ENCODE assay signal across 31 cellular contexts in the genomic region with DNA sequence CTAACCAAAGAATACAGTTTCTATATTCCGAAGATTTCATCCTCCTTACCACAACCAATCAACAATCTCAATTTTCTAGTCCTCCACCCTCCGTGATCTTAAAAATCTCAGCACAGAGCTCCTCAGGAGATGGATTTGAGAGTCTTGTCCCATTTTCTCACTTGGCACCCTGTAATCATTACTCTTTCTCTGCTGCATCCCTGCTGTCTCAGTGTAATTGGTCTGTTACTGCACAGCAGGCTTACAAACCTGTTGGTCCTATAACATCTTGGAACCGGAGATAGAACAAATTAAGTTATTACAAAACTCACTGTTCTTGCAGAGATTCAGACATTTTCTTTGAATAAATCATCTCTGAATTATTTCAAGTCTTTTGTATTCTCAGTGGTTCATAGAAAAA.
"Had no signal": no experiment of that assay in that cellular context is flagged by ENCODE, and none has a peak within 500 bp of the region (broad histone marks: within the 10 kb centered on the region; RNA-seq: fewer than 3 reads in every experiment).

No MANE protein-coding gene starts in this region.

- H3K36me3 ChIP-seq: adrenal gland, brain microvascular endothelial cell had no signal

- H3K4me3 Mint-ChIP-seq: activated B cell treated with CpG ODN at 0.5 μM for 24 hours; activated CD4-positive, alpha-beta memory T cell treated with anti-CD3 and anti-CD28 coated beads for 36 hours; activated CD4-positive, alpha-beta T cell treated with anti-CD3 and anti-CD28 coated beads, Interleukin-2, amount 10 ng/mL, durations not matched to agents 24 days and 14 days; activated CD8-positive, alpha-beta T cell treated with anti-CD3 and anti-CD28 coated beads for 36 hours; activated naive CD4-positive, alpha-beta T cell treated with anti-CD3 and anti-CD28 coated beads for 36 hours; activated naive CD8-positive, alpha-beta T cell treated with anti-CD3 and anti-CD28 coated beads for 36 hours; T-helper 1 cell treated with Interleukin-12 subunit alpha and Interleukin-12 subunit beta and Interleukin-4 antibody, amounts not matched to agents 30 μg/mL and 1 μg/mL, for 36 hours; T-helper 2 cell treated with Interferon-gamma antibody and Interleukin-4, amounts not matched to agents 5 μg/mL and 100 μg/mL, for 36 hours had no signal

- H3K27ac Mint-ChIP-seq: activated B cell treated with CpG ODN at 0.5 μM for 24 hours; activated CD4-positive, alpha-beta memory T cell treated with anti-CD3 and anti-CD28 coated beads for 36 hours; activated CD4-positive, alpha-beta T cell treated with anti-CD3 and anti-CD28 coated beads, Interleukin-2, amount 10 ng/mL, durations not matched to agents 24 days and 14 days; activated CD8-positive, alpha-beta T cell treated with anti-CD3 and anti-CD28 coated beads for 36 hours; activated naive CD4-positive, alpha-beta T cell treated with anti-CD3 and anti-CD28 coated beads for 36 hours; activated naive CD4-positive, alpha-beta T cell treated with anti-CD3 and anti-CD28 coated beads, Interleukin-2, amount 50 U/mL, for 72 hours; activated naive CD8-positive, alpha-beta T cell treated with anti-CD3 and anti-CD28 coated beads for 36 hours; activated T-helper 2 cell treated with anti-CD3 and anti-CD28 coated beads, Interferon-gamma antibody, Interleukin-2, Interleukin-4, amounts not matched to agents 10 μg/mL and 5 μg/mL and 100 μg/mL, durations not matched to agents 14 hours and 24 hours and 36 hours; T-helper 1 cell treated with Interleukin-12 subunit alpha and Interleukin-12 subunit beta and Interleukin-4 antibody, amounts not matched to agents 30 μg/mL and 1 μg/mL, for 36 hours; T-helper 2 cell treated with Interferon-gamma antibody and Interleukin-4, amounts not matched to agents 5 μg/mL and 100 μg/mL, for 36 hours had no signal

- H3K4me1 Mint-ChIP-seq: activated B cell treated with CpG ODN at 0.5 μM for 24 hours; activated CD4-positive, alpha-beta T cell treated with anti-CD3 and anti-CD28 coated beads, Interleukin-2, amount 10 ng/mL, durations not matched to agents 24 days and 14 days; activated naive CD8-positive, alpha-beta T cell treated with anti-CD3 and anti-CD28 coated beads for 36 hours had no signal

- ATAC-seq: activated CD8-positive, alpha-beta T cell treated with anti-CD3 and anti-CD28 coated beads for 36 hours; activated naive CD4-positive, alpha-beta T cell treated with anti-CD3 and anti-CD28 coated beads, Interleukin-2, amount 50 U/mL, for 72 hours; body of pancreas had no signal

- H3K27me3 Mint-ChIP-seq: activated B cell treated with CpG ODN at 0.5 μM for 24 hours; activated CD4-positive, alpha-beta memory T cell treated with anti-CD3 and anti-CD28 coated beads for 36 hours; activated CD4-positive, alpha-beta T cell treated with anti-CD3 and anti-CD28 coated beads, Interleukin-2, amount 10 ng/mL, durations not matched to agents 24 days and 14 days; activated CD8-positive, alpha-beta T cell treated with anti-CD3 and anti-CD28 coated beads for 36 hours; activated naive CD8-positive, alpha-beta T cell treated with anti-CD3 and anti-CD28 coated beads for 36 hours had no signal

- H3K9me3 Mint-ChIP-seq: activated CD4-positive, alpha-beta T cell treated with anti-CD3 and anti-CD28 coated beads, Interleukin-2, amount 10 ng/mL, durations not matched to agents 24 days and 14 days had no signal

- H3K27me3 ChIP-seq: adrenal gland, body of pancreas, brain microvascular endothelial cell, breast epithelium had no signal

- H3K27ac ChIP-seq: adrenal gland, body of pancreas, brain microvascular endothelial cell, breast epithelium had no signal

- H3K36me3 Mint-ChIP-seq: activated CD4-positive, alpha-beta memory T cell treated with anti-CD3 and anti-CD28 coated beads for 36 hours; activated naive CD8-positive, alpha-beta T cell treated with anti-CD3 and anti-CD28 coated beads for 36 hours had no signal

- H3K9me3 ChIP-seq: adrenal gland, body of pancreas had no signal

- H3K4me1 ChIP-seq: adrenal gland, body of pancreas, breast epithelium had no signal

- H3K4me3 ChIP-seq: adrenal gland, body of pancreas, breast epithelium had no signal

- DNase-seq: activated B cell treated with CpG ODN at 0.5 μM for 24 hours; activated CD4-positive, alpha-beta memory T cell treated with anti-CD3 and anti-CD28 coated beads for 36 hours; activated CD4-positive, alpha-beta T cell treated with anti-CD3 and anti-CD28 coated beads for 4 hours; activated CD4-positive, alpha-beta T cell treated with anti-CD3 and anti-CD28 coated beads, Interleukin-2, amount 10 ng/mL, durations not matched to agents 24 days and 14 days; activated CD4-positive, alpha-beta T cell treated with anti-CD3 and anti-CD28 coated beads, Interleukin-2, amount 50 U/mL, for 1 hour; activated CD4-positive, alpha-beta T cell treated with anti-CD3 and anti-CD28 coated beads, Interleukin-2, amount 50 U/mL, for 4 hours; activated CD4-positive, CD25-positive, alpha-beta regulatory T cell treated with anti-CD3 and anti-CD28 coated beads, Interleukin-2, amount 50 U/mL, for 72 hours; activated CD8-positive, alpha-beta memory T cell treated with anti-CD3 and anti-CD28 coated beads, Interleukin-2, amount 50 U/mL, for 4 hours; activated CD8-positive, alpha-beta T cell treated with anti-CD3 and anti-CD28 coated beads for 36 hours; activated effector memory CD4-positive, alpha-beta T cell treated with Interleukin-2 at 50 U/mL for 16 hours; activated gamma-delta T cell; activated naive CD4-positive, alpha-beta T cell treated with anti-CD3 and anti-CD28 coated beads for 36 hours; activated naive CD4-positive, alpha-beta T cell treated with anti-CD3 and anti-CD28 coated beads, Interleukin-2, amount 50 U/mL, for 16 hours; activated naive CD8-positive, alpha-beta T cell treated with anti-CD3 and anti-CD28 coated beads for 36 hours; activated T-cell treated with anti-CD3 and anti-CD28 coated beads for 4 hours; activated T-cell treated with anti-CD3 and anti-CD28 coated beads, Interleukin-2, amount 50 U/mL, for 1 hour; activated T-cell treated with anti-CD3 and anti-CD28 coated beads, Interleukin-2, amount 50 U/mL, for 48 hours; adrenal gland; amniotic stem cell; aorta; body of pancreas; brain microvascular endothelial cell; central memory CD4-positive, alpha-beta T cell; T-helper 1 cell; T-helper 2 cell; T-helper 9 cell had no signal
